ENCODE assay signal across 8 cellular contexts in genomic region chr5:115168829-115169391, GRCh38. TPM values are rescaled to one million over a fixed set of nuclear protein-coding genes. Genes with fewer than 3 reads are reported as not detected.
A peak's percentile ranks its signal among the peaks of the same experiment; 100 is the strongest.
DNase-seq lines count a peak whose midpoint lies in the region; ATAC-seq and TF ChIP-seq lines count a peak whose summit lies in the region.

No MANE protein-coding gene starts in this region.

- no peak overlapping the region for H2BK5ac ChIP-seq in mesendoderm (ENCODE audit: low read length)

- H3K18ac ChIP-seq in mesendoderm (ENCODE audit: low read length): peak overlapping the region; percentile 11

- no peak for TF ChIP-seq CTCF in AG04449 (IDR thresholded peaks at IDR 0.05; ENCODE audit: insufficient read depth, low read length, missing control alignments)

- no peak overlapping the region for H3K4ac ChIP-seq in mesendoderm (ENCODE audit: low read depth, low read length)

- peak overlapping the region; percentile 74 for H3K4me2 ChIP-seq in mesendoderm (ENCODE audit: low read length)

- CTCF ChIA-PET in AG04449 (lab: Yijun Ruan, JAX): no interaction called here

- peak overlapping the region; percentile 65 for H3K27ac ChIP-seq in cingulate gyrus (ENCODE audit: low read depth, low read length)
- H3K27ac ChIP-seq in mesendoderm (ENCODE audit: low read depth, low read length): peak overlapping the region; percentile 79

- in situ Hi-C loops in G401 (cut with HindIII; ENCODE audit: low sequenced_read_pairs): no loop called here

- H3K36me3 ChIP-seq in mesendoderm (ENCODE audit: control insufficient read depth, insufficient read depth, low read length): no peaks in the 10 kb centered on the region

- peak overlapping the region; percentile 92 for H3K9ac ChIP-seq in mesendoderm (ENCODE audit: low read length)

- DNase-seq in AG04449 (ENCODE audit: low read depth, low spot score) (no peak), NCI-H748 (lab: John Stamatoyannopoulos, UW; ENCODE audit: unreplicated experiment) (peak; percentile 66), mesendoderm (peak; percentile 39), activated gamma-delta T cell (lab: John Stamatoyannopoulos, UW) (no peak), G401 (ENCODE audit: low spot score) (no peak)

- H2BK120ac ChIP-seq in mesendoderm (ENCODE audit: low read depth, low read length): no peak overlapping the region

- peaks cover 19% of the 10 kb centered on the region for H3K79me2 ChIP-seq in mesendoderm (ENCODE audit: control insufficient read depth, insufficient read depth, low read length)

- no peak overlapping the region for H4K8ac ChIP-seq in mesendoderm (ENCODE audit: low read depth, low read length)

- no peak overlapping the region for H2BK15ac ChIP-seq in mesendoderm (replicated peaks; ENCODE audit: low read depth)

- H3K79me1 ChIP-seq in mesendoderm (ENCODE audit: low read length): peaks cover 13% of the 10 kb centered on the region

- WGBS in mesendoderm (ENCODE audit: extremely low coverage, insufficient coverage, low lambda C conversion rate): no CpG with 5 or more reads among the region's 31 CpGs

- no peaks in the 10 kb centered on the region for H3K4me1 ChIP-seq in mesendoderm (ENCODE audit: control insufficient read depth, low read depth, low read length)

- no peak overlapping the region for H4K5ac ChIP-seq in mesendoderm (ENCODE audit: low read length)

- H3K4me3 ChIP-seq in AG04449 (ENCODE audit: low read depth, low read length): peak overlapping the region; percentile 70
- peak overlapping the region; percentile 90 for H3K4me3 ChIP-seq in mesendoderm (ENCODE audit: low read length)

- H3K27me3 ChIP-seq in mesendoderm (ENCODE audit: insufficient read depth, low read length, poor library complexity): no peaks in the 10 kb centered on the region

- H3K23ac ChIP-seq in mesendoderm (ENCODE audit: low read length): peak overlapping the region; percentile 92

- POLR2A ChIA-PET in AG04449 (lab: Yijun Ruan, JAX): no interaction called here

- no peak overlapping the region for H2AK5ac ChIP-seq in mesendoderm (ENCODE audit: low read length)

- peak overlapping the region; percentile 96 for H3K56ac ChIP-seq in mesendoderm (ENCODE audit: low read length)

- ATAC-seq in GM18511 (IDR thresholded peaks at IDR 0.05; ENCODE audit: unreplicated experiment) (peak; percentile 7), HG02623 (IDR thresholded peaks at IDR 0.05; ENCODE audit: unreplicated experiment) (no peak)

RNA-seq across cellular contexts. Expression of gene TRIM36, which starts 0.8 kb away (rescaled TPM):
- 18.5 TPM for polyA plus RNA-seq in mesendoderm (2013, experiment 1 of 2)
- polyA plus RNA-seq in mesendoderm (2013, experiment 2 of 2): 17.6 TPM
- total RNA-seq in G401 (2014; rRNA removed; shearing (Covaris generic)): not detected in 2 replicates

Comparison
In these comparisons a context has a peak if more than half of its experiments do, and no peak if none do; other contexts are left out.
1. DNase-seq: peak in NCI-H748 (single experiment) and mesendoderm (single experiment); none in AG04449 (single experiment), activated gamma-delta T cell (single experiment) and G401 (single experiment).